In the genomic region with DNA sequence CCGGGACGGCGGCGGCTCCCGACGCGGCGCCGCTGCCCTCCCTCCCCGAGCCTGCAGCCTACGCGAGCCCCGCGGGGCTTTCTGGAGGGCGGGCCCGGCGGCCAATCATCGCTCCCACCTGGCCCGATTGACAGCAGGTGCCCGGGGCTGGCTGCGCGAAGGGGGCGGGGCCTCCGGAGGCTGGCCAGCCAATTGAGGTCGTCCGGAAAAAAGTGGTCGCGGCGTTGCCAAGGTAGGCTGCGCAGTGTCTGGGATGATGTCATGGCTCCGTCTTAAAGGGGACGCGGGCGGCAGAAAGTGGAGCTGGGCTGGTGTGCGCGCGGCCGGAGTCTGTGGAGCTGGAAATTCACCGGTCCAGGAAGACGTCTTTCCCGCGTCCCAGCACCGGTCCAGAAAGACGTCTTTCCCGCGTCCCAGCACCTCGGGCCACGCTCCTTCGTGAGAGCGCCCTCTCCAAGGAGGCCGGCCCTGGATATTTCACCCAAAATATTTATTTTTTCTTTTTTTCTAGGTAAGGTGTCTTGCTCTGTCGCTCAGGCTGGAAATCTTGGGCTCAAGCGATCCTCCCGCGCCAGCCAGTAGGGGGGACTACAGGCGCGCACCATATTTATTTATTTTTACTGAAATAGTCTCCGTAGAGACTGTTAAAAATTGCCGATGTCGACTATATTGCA, we compare ENCODE assay signal across 8 cellular contexts. TPM values are rescaled to one million over a fixed set of nuclear protein-coding genes. Genes with fewer than 3 reads are reported as not detected.
A peak's percentile ranks its signal among the peaks of the same experiment; 100 is the strongest.
DNase-seq lines count a peak whose midpoint lies in the region; ATAC-seq, FAIRE-seq and TF ChIP-seq lines count a peak whose summit lies in the region.

A gene (minus strand): TSS at position 83 of the 674 bp plus-strand sequence. CDS start 154 bp downstream, outside the sequence.

- intact Hi-C loops in activated T-helper 2 cell treated with anti-CD3 and anti-CD28 coated beads, Interferon-gamma antibody, Interleukin-2, Interleukin-4, amounts not matched to agents 10 μg/mL and 5 μg/mL and 100 μg/mL, durations not matched to agents 14 hours and 24 hours and 36 hours (cut with micrococcal nuclease): loop anchor here (1.0 to 5.0 kb wide), 6 partner anchors 9 to 1517 kb away; a partner anchor contains a TSS

- no peaks in the 10 kb centered on the region for H3K9me3 Mint-ChIP-seq in activated T-helper 2 cell treated with anti-CD3 and anti-CD28 coated beads, Interferon-gamma antibody, Interleukin-2, Interleukin-4, amounts not matched to agents 10 μg/mL and 5 μg/mL and 100 μg/mL, durations not matched to agents 14 hours and 24 hours and 36 hours
- H3K9me3 Mint-ChIP-seq in naive thymus-derived CD8-positive, alpha-beta T cell: no peaks in the 10 kb centered on the region

- peak within 1 kb of the TSS; percentile 88 for H3K27ac ChIP-seq in RWPE2 (ENCODE audit: poor library complexity, severe bottlenecking)

- peak; percentile 80 for FAIRE-seq in H54 (lab: Jason Lieb, UNC)

- peaks cover 30% of the 10 kb centered on the region for H3K4me1 Mint-ChIP-seq in activated T-helper 2 cell treated with anti-CD3 and anti-CD28 coated beads, Interferon-gamma antibody, Interleukin-2, Interleukin-4, amounts not matched to agents 10 μg/mL and 5 μg/mL and 100 μg/mL, durations not matched to agents 14 hours and 24 hours and 36 hours (ENCODE audit: low read depth)
- H3K4me1 Mint-ChIP-seq in naive thymus-derived CD8-positive, alpha-beta T cell: peaks cover 22 to 42% (median 32%) of the 10 kb centered on the region in 4 donors

- peak within 1 kb of the TSS; percentile 98 for H3K27ac Mint-ChIP-seq in activated T-helper 2 cell treated with anti-CD3 and anti-CD28 coated beads, Interferon-gamma antibody, Interleukin-2, Interleukin-4, amounts not matched to agents 10 μg/mL and 5 μg/mL and 100 μg/mL, durations not matched to agents 14 hours and 24 hours and 36 hours
- peak within 1 kb of the TSS; percentile 93 to 100 (median 98) for H3K27ac Mint-ChIP-seq in naive thymus-derived CD8-positive, alpha-beta T cell

- TF ChIP-seq POLR2A in H54 (IDR thresholded peaks at IDR 0.05; ENCODE audit: low read depth, low read length): peak; percentile 45; the same call in 1 of the 2 replicates

- peaks cover 15% of the 10 kb centered on the region for H3K36me3 ChIP-seq in RWPE2 (ENCODE audit: low read depth)

- no peaks in the 10 kb centered on the region for H3K27me3 ChIP-seq in RWPE2 (ENCODE audit: insufficient read depth, poor library complexity, severe bottlenecking)

- TF ChIP-seq CTCF in RWPE2 (IDR thresholded peaks at IDR 0.05; ENCODE audit: poor library complexity, severe bottlenecking) (peak; percentile 77), fibroblast of mammary gland (conservative IDR thresholded peaks at IDR 0.05; ENCODE audit: control insufficient read depth, insufficient read depth, low read depth, low read length) (peak; percentile 47)

- peak; percentile 99 for DNase-seq in ELR (ENCODE audit: low read depth)
- DNase-seq in H54 (ENCODE audit: insufficient read length, low spot score): peak; percentile 88
- peak; percentile 99 for DNase-seq in LoVo (ENCODE audit: low spot score)
- DNase-seq in RWPE2 (ENCODE audit: low spot score): peak; percentile 97
- DNase-seq in activated T-helper 2 cell treated with anti-CD3 and anti-CD28 coated beads, Interferon-gamma antibody, Interleukin-2, Interleukin-4, amounts not matched to agents 10 μg/mL and 5 μg/mL and 100 μg/mL, durations not matched to agents 14 hours and 24 hours and 36 hours (ENCODE audit: low spot score): peak; percentile 98
- peak; percentile 97 for DNase-seq in fibroblast of mammary gland (ENCODE audit: low read depth)
- peak; percentile 95 to 99 (median 98) for DNase-seq in naive thymus-derived CD8-positive, alpha-beta T cell
- peak; percentile 93 to 98 (median 96) for DNase-seq in stimulated activated naive CD4-positive, alpha-beta T cell (lab: John Stamatoyannopoulos, UW)

- no peaks in the 10 kb centered on the region for H3K9me3 ChIP-seq in RWPE2 (ENCODE audit: severe bottlenecking)

- no peaks in the 10 kb centered on the region for H3K27me3 Mint-ChIP-seq in activated T-helper 2 cell treated with anti-CD3 and anti-CD28 coated beads, Interferon-gamma antibody, Interleukin-2, Interleukin-4, amounts not matched to agents 10 μg/mL and 5 μg/mL and 100 μg/mL, durations not matched to agents 14 hours and 24 hours and 36 hours (ENCODE audit: low read depth)
- no peaks in the 10 kb centered on the region for H3K27me3 Mint-ChIP-seq in naive thymus-derived CD8-positive, alpha-beta T cell

- peak; percentile 86 for ATAC-seq in RWPE2 (ENCODE audit: low read depth)
- peak; percentile 86 for ATAC-seq in naive thymus-derived CD8-positive, alpha-beta T cell

- H3K4me1 ChIP-seq in RWPE2 (ENCODE audit: insufficient read depth, poor library complexity, severe bottlenecking): no peaks in the 10 kb centered on the region

- H3K4me3 Mint-ChIP-seq in activated T-helper 2 cell treated with anti-CD3 and anti-CD28 coated beads, Interferon-gamma antibody, Interleukin-2, Interleukin-4, amounts not matched to agents 10 μg/mL and 5 μg/mL and 100 μg/mL, durations not matched to agents 14 hours and 24 hours and 36 hours (ENCODE audit: low read depth): peak within 1 kb of the TSS; percentile 92
- peak within 1 kb of the TSS; percentile 91 to 98 (median 96) for H3K4me3 Mint-ChIP-seq in naive thymus-derived CD8-positive, alpha-beta T cell

- POLR2A ChIA-PET in naive thymus-derived CD8-positive, alpha-beta T cell (lab: Charles Lee): interaction anchor here (0.7 to 8.6 kb wide), 9 partner anchors 10 to 73 kb away, joined by 3 to 170 read pairs (median 3); a partner anchor contains a TSS

- H3K36me3 Mint-ChIP-seq in activated T-helper 2 cell treated with anti-CD3 and anti-CD28 coated beads, Interferon-gamma antibody, Interleukin-2, Interleukin-4, amounts not matched to agents 10 μg/mL and 5 μg/mL and 100 μg/mL, durations not matched to agents 14 hours and 24 hours and 36 hours (ENCODE audit: low read depth): peaks cover 35% of the 10 kb centered on the region
- H3K36me3 Mint-ChIP-seq in naive thymus-derived CD8-positive, alpha-beta T cell: peaks cover 0 to 12% (median 0%) of the 10 kb centered on the region in 3 donors

- peak within 1 kb of the TSS; percentile 85 for H3K4me3 ChIP-seq in RWPE2 (ENCODE audit: severe bottlenecking)
- peak within 1 kb of the TSS; percentile 82 for H3K4me3 ChIP-seq in fibroblast of mammary gland (ENCODE audit: control insufficient read depth, low read depth, low read length)

RNA-seq across cellular contexts. Expression of the gene that starts here (rescaled TPM):
- total RNA-seq in activated T-helper 2 cell treated with anti-CD3 and anti-CD28 coated beads, Interferon-gamma antibody, Interleukin-2, Interleukin-4, amounts not matched to agents 10 μg/mL and 5 μg/mL and 100 μg/mL, durations not matched to agents 14 hours and 24 hours and 36 hours: 142 and 147 TPM in 2 replicates
- 10 to 100 TPM; 94.0 to 97.8 TPM for total RNA-seq in naive thymus-derived CD8-positive, alpha-beta T cell
- polyA plus RNA-seq in naive thymus-derived CD8-positive, alpha-beta T cell: 10 to 100 TPM; 11.7 to 17.9 (median 13.0) TPM

Comparison
In these comparisons a context has a peak if more than half of its experiments do, and no peak if none do; other contexts are left out.
1. Peak in every context shown above with its lines: DNase-seq, ATAC-seq, H3K4me3 ChIP-seq and H3K27ac ChIP-seq.